In genomic region chr20:39581034-39581433, GRCh38 we compare ENCODE assay signal across 29 cellular contexts.
"Had no signal": no experiment of that assay in that cellular context is flagged by ENCODE, and none has a peak within 500 bp of the region (broad histone marks: within the 10 kb centered on the region; RNA-seq: fewer than 3 reads in every experiment).

No MANE protein-coding gene starts in this region.

- H3K36me3 Mint-ChIP-seq: activated naive CD4-positive, alpha-beta T cell treated with anti-CD3 and anti-CD28 coated beads, Interleukin-2, amount 10 ng/mL, durations not matched to agents 7 days and 5 days; activated naive CD4-positive, alpha-beta T cell treated with anti-CD3 and anti-CD28 coated beads, Interleukin-2, amount 50 U/mL, for 72 hours; activated naive CD8-positive, alpha-beta T cell treated with anti-CD3 and anti-CD28 coated beads, Interleukin-2, amount 10 ng/mL, durations not matched to agents 7 days and 5 days; brain had no signal

- H3K27me3 Mint-ChIP-seq: activated CD4-positive, alpha-beta memory T cell treated with anti-CD3 and anti-CD28 coated beads, Interleukin-2, amount 10 ng/mL, durations not matched to agents 7 days and 5 days; activated naive CD4-positive, alpha-beta T cell treated with anti-CD3 and anti-CD28 coated beads, Interleukin-2, amount 10 ng/mL, durations not matched to agents 7 days and 5 days; activated naive CD8-positive, alpha-beta T cell treated with anti-CD3 and anti-CD28 coated beads, Interleukin-2, amount 10 ng/mL, durations not matched to agents 7 days and 5 days; activated T-cell treated with anti-CD3 and anti-CD28 coated beads, Interleukin-2, amount 50 U/mL, for 24 hours had no signal

- H3K9me3 Mint-ChIP-seq: activated naive CD4-positive, alpha-beta T cell treated with anti-CD3 and anti-CD28 coated beads, Interleukin-2, amount 10 ng/mL, durations not matched to agents 7 days and 5 days; activated naive CD8-positive, alpha-beta T cell treated with anti-CD3 and anti-CD28 coated beads, Interleukin-2, amount 10 ng/mL, durations not matched to agents 7 days and 5 days had no signal

- DNase-seq: activated CD4-positive, alpha-beta memory T cell treated with anti-CD3 and anti-CD28 coated beads, Interleukin-2, amount 10 ng/mL, durations not matched to agents 7 days and 5 days; activated CD4-positive, alpha-beta T cell treated with anti-CD3 and anti-CD28 coated beads for 1 hour; activated CD4-positive, alpha-beta T cell treated with anti-CD3 and anti-CD28 coated beads for 4 hours; activated CD4-positive, CD25-positive, alpha-beta regulatory T cell; activated CD8-positive, alpha-beta memory T cell treated with anti-CD3 and anti-CD28 coated beads, Interleukin-2, amount 50 U/mL, for 48 hours; activated gamma-delta T cell; activated naive CD4-positive, alpha-beta T cell; activated naive CD4-positive, alpha-beta T cell treated with anti-CD3 and anti-CD28 coated beads, Interleukin-2, amount 10 ng/mL, durations not matched to agents 7 days and 5 days; activated naive CD8-positive, alpha-beta T cell treated with anti-CD3 and anti-CD28 coated beads, Interleukin-2, amount 10 ng/mL, durations not matched to agents 7 days and 5 days; activated T-cell treated with anti-CD3 and anti-CD28 coated beads for 4 hours; activated T-cell treated with anti-CD3 and anti-CD28 coated beads, Interleukin-2, amount 50 U/mL, for 24 hours; activated T-cell treated with anti-CD3 and anti-CD28 coated beads, Interleukin-2, amount 50 U/mL, for 72 hours; central memory CD4-positive, alpha-beta T cell; cerebellar nuclear complex; colonic mucosa; dorsolateral prefrontal cortex; effector memory CD4-positive, alpha-beta T cell; endodermal cell; erythroblast; foreskin keratinocyte; gastrocnemius medialis; glutamatergic neuron; T-helper 2 cell had no signal

- H3K27me3 ChIP-seq: ascending aorta, breast epithelium, cardiac muscle cell, colonic mucosa, esophagus muscularis mucosa, gastrocnemius medialis had no signal

- H3K9me3 ChIP-seq: ascending aorta, breast epithelium, colonic mucosa, esophagus muscularis mucosa, gastrocnemius medialis had no signal

- H3K4me1 Mint-ChIP-seq: activated CD4-positive, alpha-beta memory T cell treated with anti-CD3 and anti-CD28 coated beads, Interleukin-2, amount 10 ng/mL, durations not matched to agents 7 days and 5 days; activated naive CD4-positive, alpha-beta T cell treated with anti-CD3 and anti-CD28 coated beads, Interleukin-2, amount 10 ng/mL, durations not matched to agents 7 days and 5 days; activated naive CD8-positive, alpha-beta T cell treated with anti-CD3 and anti-CD28 coated beads, Interleukin-2, amount 10 ng/mL, durations not matched to agents 7 days and 5 days; brain; endodermal cell had no signal

- H3K27ac Mint-ChIP-seq: activated CD4-positive, alpha-beta memory T cell treated with anti-CD3 and anti-CD28 coated beads, Interleukin-2, amount 10 ng/mL, durations not matched to agents 7 days and 5 days; activated naive CD4-positive, alpha-beta T cell treated with anti-CD3 and anti-CD28 coated beads, Interleukin-2, amount 10 ng/mL, durations not matched to agents 7 days and 5 days; activated naive CD4-positive, alpha-beta T cell treated with anti-CD3 and anti-CD28 coated beads, Interleukin-2, amount 50 U/mL, for 72 hours; activated naive CD8-positive, alpha-beta T cell treated with anti-CD3 and anti-CD28 coated beads, Interleukin-2, amount 10 ng/mL, durations not matched to agents 7 days and 5 days; activated T-cell treated with anti-CD3 and anti-CD28 coated beads, Interleukin-2, amount 50 U/mL, for 24 hours; activated T-cell treated with anti-CD3 and anti-CD28 coated beads, Interleukin-2, amount 50 U/mL, for 72 hours; brain; endodermal cell had no signal

- H3K4me3 ChIP-seq: ascending aorta, breast epithelium, cardiac muscle cell, colonic mucosa, dorsolateral prefrontal cortex, esophagus muscularis mucosa, gastrocnemius medialis had no signal

- H3K4me3 Mint-ChIP-seq: activated CD4-positive, alpha-beta memory T cell treated with anti-CD3 and anti-CD28 coated beads, Interleukin-2, amount 10 ng/mL, durations not matched to agents 7 days and 5 days; activated naive CD4-positive, alpha-beta T cell treated with anti-CD3 and anti-CD28 coated beads, Interleukin-2, amount 10 ng/mL, durations not matched to agents 7 days and 5 days; activated naive CD8-positive, alpha-beta T cell treated with anti-CD3 and anti-CD28 coated beads, Interleukin-2, amount 10 ng/mL, durations not matched to agents 7 days and 5 days; activated T-cell treated with anti-CD3 and anti-CD28 coated beads, Interleukin-2, amount 50 U/mL, for 24 hours; activated T-cell treated with anti-CD3 and anti-CD28 coated beads, Interleukin-2, amount 50 U/mL, for 72 hours; brain; endodermal cell had no signal

- ATAC-seq: activated naive CD4-positive, alpha-beta T cell treated with anti-CD3 and anti-CD28 coated beads, Interleukin-2, amount 50 U/mL, for 72 hours; activated T-cell treated with anti-CD3 and anti-CD28 coated beads, Interleukin-2, amount 50 U/mL, for 72 hours; foreskin keratinocyte; gastrocnemius medialis had no signal

- H3K4me1 ChIP-seq: ascending aorta, breast epithelium, colonic mucosa, foreskin keratinocyte, gastrocnemius medialis had no signal

- H3K27ac ChIP-seq: ascending aorta, breast epithelium, cardiac muscle cell, colonic mucosa, dorsolateral prefrontal cortex, foreskin keratinocyte, gastrocnemius medialis had no signal

- H3K36me3 ChIP-seq: ascending aorta, breast epithelium, cardiac muscle cell, colonic mucosa, esophagus muscularis mucosa, gastrocnemius medialis had no signal
